Comparison of ENCODE assay signal across 1 cellular context in genomic region chr11:65551572-65552398, GRCh38.
TF ChIP-seq lines count a peak whose summit lies in the region.

No MANE protein-coding gene starts in this region.

TF ChIP-seq in K562, 482 proteins besides CTCF, POLR2A, EP300 and RAD21 (continued from another document and continues in another):
- TF ChIP-seq REST (CRISPR knock-in tag; IDR thresholded peaks at IDR 0.05; ENCODE audit: low read depth) (no peak), FOXJ2 (tag; IDR thresholded peaks at IDR 0.05) (no peak), ZNF3 (CRISPR knock-in tag; IDR thresholded peaks at IDR 0.05) (no peak), NR2C2 (CRISPR knock-in tag; IDR thresholded peaks at IDR 0.05) (peak; percentile 92), NR2C2 (tag; IDR thresholded peaks at IDR 0.05) (peak; percentile 97), ZNF444 (CRISPR knock-in tag; IDR thresholded peaks at IDR 0.05) (no peak), FOXO4 (CRISPR knock-in tag; IDR thresholded peaks at IDR 0.05) (no peak), MXI1 (IDR thresholded peaks at IDR 0.05; ENCODE audit: low read depth, low read length) (no peak), FUS (optimal IDR thresholded peaks at IDR 0.05; ENCODE audit: low read depth, low read length) (no peak), SP1 (CRISPR knock-in tag; IDR thresholded peaks at IDR 0.05) (no peak), YY1 (IDR thresholded peaks at IDR 0.05; ENCODE audit: borderline replicate concordance in 1 of 3, control insufficient read depth in 1 of 3, extremely low read depth in 1 of 3, insufficient read depth in 3 of 3, insufficient read length in 1 of 3, insufficient replicate concordance in 2 of 3, low read depth in 1 of 3, low read length in 2 of 3) (no peak), HDGF (IDR thresholded peaks at IDR 0.05) (0 out of 2 replicates have a peak, but pooled peaks have one; percentile 19), MTA3 (IDR thresholded peaks at IDR 0.05; ENCODE audit: borderline replicate concordance) (no peak), POLR3A (IDR thresholded peaks at IDR 0.05; ENCODE audit: borderline replicate concordance, extremely low read depth, insufficient read depth, insufficient read length) (no peak), ZFX (CRISPR knock-in tag; IDR thresholded peaks at IDR 0.05) (no peak), ZSCAN29 (IDR thresholded peaks at IDR 0.05) (no peak), TRIM25 (IDR thresholded peaks at IDR 0.05; ENCODE audit: borderline replicate concordance) (no peak), ZKSCAN8 (CRISPR knock-in tag; IDR thresholded peaks at IDR 0.05) (no peak), CBFA2T3 (IDR thresholded peaks at IDR 0.05) (peak; percentile 26; the same call in 1 of the 2 replicates), CEBPG (CRISPR knock-in tag; IDR thresholded peaks at IDR 0.05) (peak; percentile 5; the same call in 1 of the 2 replicates), CEBPG (tag; conservative IDR thresholded peaks at IDR 0.05 in 1 of 2, IDR thresholded peaks at IDR 0.05 in 1 of 2) (no peak), MYNN (IDR thresholded peaks at IDR 0.05) (peak; percentile 46; the same call in 1 of the 2 replicates), MYNN (CRISPR knock-in tag; IDR thresholded peaks at IDR 0.05) (no peak), BHLHE40 (IDR thresholded peaks at IDR 0.05; ENCODE audit: low read length) (no peak), MED1 (CRISPR knock-in tag; IDR thresholded peaks at IDR 0.05; ENCODE audit: borderline replicate concordance) (no peak), TOE1 (IDR thresholded peaks at IDR 0.05; ENCODE audit: borderline replicate concordance) (peak; percentile 92), TOE1 (CRISPR knock-in tag; IDR thresholded peaks at IDR 0.05; ENCODE audit: borderline replicate concordance, low read depth) (no peak), XRCC3 (IDR thresholded peaks at IDR 0.05) (no peak), CBX1 (IDR thresholded peaks at IDR 0.05; ENCODE audit: low read depth) (no peak), MIER1 (IDR thresholded peaks at IDR 0.05; ENCODE audit: low read depth) (0 out of 2 replicates have a peak, but pooled peaks have one; percentile 49), SOX6 (IDR thresholded peaks at IDR 0.05) (no peak), CREB1 (IDR thresholded peaks at IDR 0.05) (0 out of 2 replicates have a peak, but pooled peaks have one; percentile 1), CREB1 (CRISPR knock-in tag; IDR thresholded peaks at IDR 0.05) (no peak), ETV1 (tag; conservative IDR thresholded peaks at IDR 0.05; ENCODE audit: low read depth) (0 out of 2 replicates have a peak, but pooled peaks have one; percentile 23), RCOR1 (IDR thresholded peaks at IDR 0.05; ENCODE audit: borderline replicate concordance in 1 of 2, low read depth in 2 of 2, low read length in 2 of 2) (no peak), RAD51 (IDR thresholded peaks at IDR 0.05; ENCODE audit: borderline replicate concordance, low read depth) (peak; percentile 69; the same call in 1 of the 2 replicates), FOXK1 (CRISPR knock-in tag; IDR thresholded peaks at IDR 0.05; ENCODE audit: borderline replicate concordance) (no peak), PTTG1 (tag; IDR thresholded peaks at IDR 0.05; ENCODE audit: low read depth) (no peak), LARP7 (IDR thresholded peaks at IDR 0.05) (peak; percentile 85; the same call in 1 of the 2 replicates), NFXL1 (CRISPR knock-in tag; IDR thresholded peaks at IDR 0.05) (no peak), TSC22D4 (tag; IDR thresholded peaks at IDR 0.05) (no peak), USF2 (CRISPR knock-in tag; IDR thresholded peaks at IDR 0.05) (peak; percentile 69), TAF9B (IDR thresholded peaks at IDR 0.05; ENCODE audit: partially characterized antibody) (no peak), ZNF583 (CRISPR knock-in tag; IDR thresholded peaks at IDR 0.05) (no peak), CREM (IDR thresholded peaks at IDR 0.05; ENCODE audit: low read depth) (peak; percentile 64; the same call in 1 of the 2 replicates), SMARCA5 (IDR thresholded peaks at IDR 0.05) (0 out of 2 replicates have a peak, but pooled peaks have one; percentile 26), PPARD (CRISPR knock-in tag; IDR thresholded peaks at IDR 0.05) (no peak), SMARCC2 (IDR thresholded peaks at IDR 0.05; ENCODE audit: low read depth) (no peak), KDM1A (IDR thresholded peaks at IDR 0.05) (peak; percentile 98 to 99), ATF3 (IDR thresholded peaks at IDR 0.05) (0 out of 2 replicates have a peak, but pooled peaks have one; percentile 29), ATF3 (CRISPR knock-in tag; conservative IDR thresholded peaks at IDR 0.05) (no peak), ZBTB7A (IDR thresholded peaks at IDR 0.05; ENCODE audit: borderline replicate concordance, control insufficient read depth, low read depth, low read length) (peak; percentile 43)
- TF ChIP-seq, protein P1, sequence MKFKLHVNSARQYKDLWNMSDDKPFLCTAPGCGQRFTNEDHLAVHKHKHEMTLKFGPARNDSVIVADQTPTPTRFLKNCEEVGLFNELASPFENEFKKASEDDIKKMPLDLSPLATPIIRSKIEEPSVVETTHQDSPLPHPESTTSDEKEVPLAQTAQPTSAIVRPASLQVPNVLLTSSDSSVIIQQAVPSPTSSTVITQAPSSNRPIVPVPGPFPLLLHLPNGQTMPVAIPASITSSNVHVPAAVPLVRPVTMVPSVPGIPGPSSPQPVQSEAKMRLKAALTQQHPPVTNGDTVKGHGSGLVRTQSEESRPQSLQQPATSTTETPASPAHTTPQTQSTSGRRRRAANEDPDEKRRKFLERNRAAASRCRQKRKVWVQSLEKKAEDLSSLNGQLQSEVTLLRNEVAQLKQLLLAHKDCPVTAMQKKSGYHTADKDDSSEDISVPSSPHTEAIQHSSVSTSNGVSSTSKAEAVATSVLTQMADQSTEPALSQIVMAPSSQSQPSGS (CRISPR knock-in tag; IDR thresholded peaks at IDR 0.05), result no peak
- TF ChIP-seq, protein P2, sequence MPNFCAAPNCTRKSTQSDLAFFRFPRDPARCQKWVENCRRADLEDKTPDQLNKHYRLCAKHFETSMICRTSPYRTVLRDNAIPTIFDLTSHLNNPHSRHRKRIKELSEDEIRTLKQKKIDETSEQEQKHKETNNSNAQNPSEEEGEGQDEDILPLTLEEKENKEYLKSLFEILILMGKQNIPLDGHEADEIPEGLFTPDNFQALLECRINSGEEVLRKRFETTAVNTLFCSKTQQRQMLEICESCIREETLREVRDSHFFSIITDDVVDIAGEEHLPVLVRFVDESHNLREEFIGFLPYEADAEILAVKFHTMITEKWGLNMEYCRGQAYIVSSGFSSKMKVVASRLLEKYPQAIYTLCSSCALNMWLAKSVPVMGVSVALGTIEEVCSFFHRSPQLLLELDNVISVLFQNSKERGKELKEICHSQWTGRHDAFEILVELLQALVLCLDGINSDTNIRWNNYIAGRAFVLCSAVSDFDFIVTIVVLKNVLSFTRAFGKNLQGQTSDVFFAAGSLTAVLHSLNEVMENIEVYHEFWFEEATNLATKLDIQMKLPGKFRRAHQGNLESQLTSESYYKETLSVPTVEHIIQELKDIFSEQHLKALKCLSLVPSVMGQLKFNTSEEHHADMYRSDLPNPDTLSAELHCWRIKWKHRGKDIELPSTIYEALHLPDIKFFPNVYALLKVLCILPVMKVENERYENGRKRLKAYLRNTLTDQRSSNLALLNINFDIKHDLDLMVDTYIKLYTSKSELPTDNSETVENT (CRISPR knock-in tag; IDR thresholded peaks at IDR 0.05), result 0 out of 2 replicates have a peak, but pooled peaks have one; percentile 28
- TF ChIP-seq, protein P3, sequence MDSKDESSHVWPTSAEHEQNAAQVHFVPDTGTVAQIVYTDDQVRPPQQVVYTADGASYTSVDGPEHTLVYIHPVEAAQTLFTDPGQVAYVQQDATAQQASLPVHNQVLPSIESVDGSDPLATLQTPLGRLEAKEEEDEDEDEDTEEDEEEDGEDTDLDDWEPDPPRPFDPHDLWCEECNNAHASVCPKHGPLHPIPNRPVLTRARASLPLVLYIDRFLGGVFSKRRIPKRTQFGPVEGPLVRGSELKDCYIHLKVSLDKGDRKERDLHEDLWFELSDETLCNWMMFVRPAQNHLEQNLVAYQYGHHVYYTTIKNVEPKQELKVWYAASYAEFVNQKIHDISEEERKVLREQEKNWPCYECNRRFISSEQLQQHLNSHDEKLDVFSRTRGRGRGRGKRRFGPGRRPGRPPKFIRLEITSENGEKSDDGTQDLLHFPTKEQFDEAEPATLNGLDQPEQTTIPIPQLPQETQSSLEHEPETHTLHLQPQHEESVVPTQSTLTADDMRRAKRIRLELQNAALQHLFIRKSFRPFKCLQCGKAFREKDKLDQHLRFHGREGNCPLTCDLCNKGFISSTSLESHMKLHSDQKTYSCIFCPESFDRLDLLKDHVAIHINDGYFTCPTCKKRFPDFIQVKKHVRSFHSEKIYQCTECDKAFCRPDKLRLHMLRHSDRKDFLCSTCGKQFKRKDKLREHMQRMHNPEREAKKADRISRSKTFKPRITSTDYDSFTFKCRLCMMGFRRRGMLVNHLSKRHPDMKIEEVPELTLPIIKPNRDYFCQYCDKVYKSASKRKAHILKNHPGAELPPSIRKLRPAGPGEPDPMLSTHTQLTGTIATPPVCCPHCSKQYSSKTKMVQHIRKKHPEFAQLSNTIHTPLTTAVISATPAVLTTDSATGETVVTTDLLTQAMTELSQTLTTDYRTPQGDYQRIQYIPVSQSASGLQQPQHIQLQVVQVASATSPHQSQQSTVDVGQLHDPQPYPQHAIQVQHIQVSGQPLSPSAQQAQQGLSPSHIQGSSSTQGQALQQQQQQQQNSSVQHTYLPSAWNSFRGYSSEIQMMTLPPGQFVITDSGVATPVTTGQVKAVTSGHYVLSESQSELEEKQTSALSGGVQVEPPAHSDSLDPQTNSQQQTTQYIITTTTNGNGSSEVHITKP (IDR thresholded peaks at IDR 0.05; ENCODE audit: partially characterized antibody), result no peak
- TF ChIP-seq, protein P4, sequence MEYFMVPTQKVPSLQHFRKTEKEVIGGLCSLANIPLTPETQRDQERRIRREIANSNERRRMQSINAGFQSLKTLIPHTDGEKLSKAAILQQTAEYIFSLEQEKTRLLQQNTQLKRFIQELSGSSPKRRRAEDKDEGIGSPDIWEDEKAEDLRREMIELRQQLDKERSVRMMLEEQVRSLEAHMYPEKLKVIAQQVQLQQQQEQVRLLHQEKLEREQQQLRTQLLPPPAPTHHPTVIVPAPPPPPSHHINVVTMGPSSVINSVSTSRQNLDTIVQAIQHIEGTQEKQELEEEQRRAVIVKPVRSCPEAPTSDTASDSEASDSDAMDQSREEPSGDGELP (CRISPR knock-in tag; IDR thresholded peaks at IDR 0.05; ENCODE audit: borderline replicate concordance), result peak; percentile 11; the same call in 1 of the 2 replicates
